ENCODE assay signal across 1 cellular context in the genomic region with DNA sequence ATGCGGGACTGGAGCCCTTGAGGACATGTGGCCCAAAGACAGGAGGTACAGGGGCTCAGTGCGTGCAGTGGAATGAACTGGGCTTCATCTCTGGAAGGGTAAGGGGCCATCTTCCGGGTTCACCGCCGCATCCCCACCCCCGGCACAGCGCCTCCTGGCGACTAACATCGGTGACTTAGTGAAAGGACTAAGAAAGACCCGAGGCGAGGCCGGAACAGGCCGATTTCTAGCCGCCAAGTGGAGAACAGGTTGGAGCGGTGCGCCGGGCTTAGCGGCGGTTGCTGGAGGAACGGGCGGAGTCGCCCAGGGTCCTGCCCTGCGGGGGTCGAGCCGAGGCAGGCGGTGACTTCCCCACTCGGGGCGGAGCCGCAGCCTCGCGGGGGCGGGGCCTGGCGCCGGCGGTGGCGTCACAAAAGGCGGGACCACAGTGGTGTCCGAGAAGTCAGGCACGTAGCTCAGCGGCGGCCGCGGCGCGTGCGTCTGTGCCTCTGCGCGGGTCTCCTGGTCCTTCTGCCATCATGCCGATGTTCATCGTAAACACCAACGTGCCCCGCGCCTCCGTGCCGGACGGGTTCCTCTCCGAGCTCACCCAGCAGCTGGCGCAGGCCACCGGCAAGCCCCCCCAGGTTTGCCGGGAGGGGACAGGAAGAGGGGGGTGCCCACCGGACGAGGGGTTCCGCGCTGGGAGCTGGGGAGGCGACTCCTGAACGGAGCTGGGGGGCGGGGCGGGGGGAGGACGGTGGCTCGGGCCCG.
TF ChIP-seq lines count a peak whose summit lies in the region.

A gene (plus strand): TSS at position 427 of the 753 bp plus-strand sequence. CDS start 92 bp downstream, at position 519.

TF ChIP-seq in WTC11, 78 proteins besides CTCF, POLR2A, EP300 and RAD21 (continued from another document and continues in another):
- TF ChIP-seq, protein P1, sequence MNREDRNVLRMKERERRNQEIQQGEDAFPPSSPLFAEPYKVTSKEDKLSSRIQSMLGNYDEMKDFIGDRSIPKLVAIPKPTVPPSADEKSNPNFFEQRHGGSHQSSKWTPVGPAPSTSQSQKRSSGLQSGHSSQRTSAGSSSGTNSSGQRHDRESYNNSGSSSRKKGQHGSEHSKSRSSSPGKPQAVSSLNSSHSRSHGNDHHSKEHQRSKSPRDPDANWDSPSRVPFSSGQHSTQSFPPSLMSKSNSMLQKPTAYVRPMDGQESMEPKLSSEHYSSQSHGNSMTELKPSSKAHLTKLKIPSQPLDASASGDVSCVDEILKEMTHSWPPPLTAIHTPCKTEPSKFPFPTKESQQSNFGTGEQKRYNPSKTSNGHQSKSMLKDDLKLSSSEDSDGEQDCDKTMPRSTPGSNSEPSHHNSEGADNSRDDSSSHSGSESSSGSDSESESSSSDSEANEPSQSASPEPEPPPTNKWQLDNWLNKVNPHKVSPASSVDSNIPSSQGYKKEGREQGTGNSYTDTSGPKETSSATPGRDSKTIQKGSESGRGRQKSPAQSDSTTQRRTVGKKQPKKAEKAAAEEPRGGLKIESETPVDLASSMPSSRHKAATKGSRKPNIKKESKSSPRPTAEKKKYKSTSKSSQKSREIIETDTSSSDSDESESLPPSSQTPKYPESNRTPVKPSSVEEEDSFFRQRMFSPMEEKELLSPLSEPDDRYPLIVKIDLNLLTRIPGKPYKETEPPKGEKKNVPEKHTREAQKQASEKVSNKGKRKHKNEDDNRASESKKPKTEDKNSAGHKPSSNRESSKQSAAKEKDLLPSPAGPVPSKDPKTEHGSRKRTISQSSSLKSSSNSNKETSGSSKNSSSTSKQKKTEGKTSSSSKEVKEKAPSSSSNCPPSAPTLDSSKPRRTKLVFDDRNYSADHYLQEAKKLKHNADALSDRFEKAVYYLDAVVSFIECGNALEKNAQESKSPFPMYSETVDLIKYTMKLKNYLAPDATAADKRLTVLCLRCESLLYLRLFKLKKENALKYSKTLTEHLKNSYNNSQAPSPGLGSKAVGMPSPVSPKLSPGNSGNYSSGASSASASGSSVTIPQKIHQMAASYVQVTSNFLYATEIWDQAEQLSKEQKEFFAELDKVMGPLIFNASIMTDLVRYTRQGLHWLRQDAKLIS (CRISPR knock-in tag; IDR thresholded peaks at IDR 0.05; ENCODE audit: borderline replicate concordance) = no peak
- TF ChIP-seq ZNF263 (CRISPR knock-in tag; IDR thresholded peaks at IDR 0.05; ENCODE audit: low read depth) = no peak
- no peak; the same call in 1 of the 2 replicates for TF ChIP-seq NFYB (CRISPR knock-in tag; conservative IDR thresholded peaks at IDR 0.05; ENCODE audit: low read depth)
- TF ChIP-seq, protein P2, sequence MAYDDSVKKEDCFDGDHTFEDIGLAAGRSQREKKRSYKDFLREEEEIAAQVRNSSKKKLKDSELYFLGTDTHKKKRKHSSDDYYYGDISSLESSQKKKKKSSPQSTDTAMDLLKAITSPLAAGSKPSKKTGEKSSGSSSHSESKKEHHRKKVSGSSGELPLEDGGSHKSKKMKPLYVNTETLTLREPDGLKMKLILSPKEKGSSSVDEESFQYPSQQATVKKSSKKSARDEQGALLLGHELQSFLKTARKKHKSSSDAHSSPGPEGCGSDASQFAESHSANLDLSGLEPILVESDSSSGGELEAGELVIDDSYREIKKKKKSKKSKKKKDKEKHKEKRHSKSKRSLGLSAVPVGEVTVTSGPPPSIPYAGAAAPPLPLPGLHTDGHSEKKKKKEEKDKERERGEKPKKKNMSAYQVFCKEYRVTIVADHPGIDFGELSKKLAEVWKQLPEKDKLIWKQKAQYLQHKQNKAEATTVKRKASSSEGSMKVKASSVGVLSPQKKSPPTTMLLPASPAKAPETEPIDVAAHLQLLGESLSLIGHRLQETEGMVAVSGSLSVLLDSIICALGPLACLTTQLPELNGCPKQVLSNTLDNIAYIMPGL (CRISPR knock-in tag; IDR thresholded peaks at IDR 0.05) = no peak
- TF ChIP-seq ZNF232 (CRISPR knock-in tag; IDR thresholded peaks at IDR 0.05) = peak; percentile 37; the same call in 1 of the 2 replicates
- 0 out of 2 replicates have a peak, but pooled peaks have one; percentile 59 for TF ChIP-seq ZNF138 (CRISPR knock-in tag; conservative IDR thresholded peaks at IDR 0.05)
- TF ChIP-seq, protein P3, sequence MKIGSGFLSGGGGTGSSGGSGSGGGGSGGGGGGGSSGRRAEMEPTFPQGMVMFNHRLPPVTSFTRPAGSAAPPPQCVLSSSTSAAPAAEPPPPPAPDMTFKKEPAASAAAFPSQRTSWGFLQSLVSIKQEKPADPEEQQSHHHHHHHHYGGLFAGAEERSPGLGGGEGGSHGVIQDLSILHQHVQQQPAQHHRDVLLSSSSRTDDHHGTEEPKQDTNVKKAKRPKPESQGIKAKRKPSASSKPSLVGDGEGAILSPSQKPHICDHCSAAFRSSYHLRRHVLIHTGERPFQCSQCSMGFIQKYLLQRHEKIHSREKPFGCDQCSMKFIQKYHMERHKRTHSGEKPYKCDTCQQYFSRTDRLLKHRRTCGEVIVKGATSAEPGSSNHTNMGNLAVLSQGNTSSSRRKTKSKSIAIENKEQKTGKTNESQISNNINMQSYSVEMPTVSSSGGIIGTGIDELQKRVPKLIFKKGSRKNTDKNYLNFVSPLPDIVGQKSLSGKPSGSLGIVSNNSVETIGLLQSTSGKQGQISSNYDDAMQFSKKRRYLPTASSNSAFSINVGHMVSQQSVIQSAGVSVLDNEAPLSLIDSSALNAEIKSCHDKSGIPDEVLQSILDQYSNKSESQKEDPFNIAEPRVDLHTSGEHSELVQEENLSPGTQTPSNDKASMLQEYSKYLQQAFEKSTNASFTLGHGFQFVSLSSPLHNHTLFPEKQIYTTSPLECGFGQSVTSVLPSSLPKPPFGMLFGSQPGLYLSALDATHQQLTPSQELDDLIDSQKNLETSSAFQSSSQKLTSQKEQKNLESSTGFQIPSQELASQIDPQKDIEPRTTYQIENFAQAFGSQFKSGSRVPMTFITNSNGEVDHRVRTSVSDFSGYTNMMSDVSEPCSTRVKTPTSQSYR (CRISPR knock-in tag; IDR thresholded peaks at IDR 0.05) = no peak
- TF ChIP-seq RELA (CRISPR knock-in tag; IDR thresholded peaks at IDR 0.05; ENCODE audit: borderline replicate concordance) = no peak
- no peak for TF ChIP-seq MXD4 (CRISPR knock-in tag; IDR thresholded peaks at IDR 0.05; ENCODE audit: borderline replicate concordance)
- TF ChIP-seq, protein P4, sequence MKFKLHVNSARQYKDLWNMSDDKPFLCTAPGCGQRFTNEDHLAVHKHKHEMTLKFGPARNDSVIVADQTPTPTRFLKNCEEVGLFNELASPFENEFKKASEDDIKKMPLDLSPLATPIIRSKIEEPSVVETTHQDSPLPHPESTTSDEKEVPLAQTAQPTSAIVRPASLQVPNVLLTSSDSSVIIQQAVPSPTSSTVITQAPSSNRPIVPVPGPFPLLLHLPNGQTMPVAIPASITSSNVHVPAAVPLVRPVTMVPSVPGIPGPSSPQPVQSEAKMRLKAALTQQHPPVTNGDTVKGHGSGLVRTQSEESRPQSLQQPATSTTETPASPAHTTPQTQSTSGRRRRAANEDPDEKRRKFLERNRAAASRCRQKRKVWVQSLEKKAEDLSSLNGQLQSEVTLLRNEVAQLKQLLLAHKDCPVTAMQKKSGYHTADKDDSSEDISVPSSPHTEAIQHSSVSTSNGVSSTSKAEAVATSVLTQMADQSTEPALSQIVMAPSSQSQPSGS (CRISPR knock-in tag; IDR thresholded peaks at IDR 0.05; ENCODE audit: borderline replicate concordance, low read depth) = no peak
- TF ChIP-seq, protein P5, sequence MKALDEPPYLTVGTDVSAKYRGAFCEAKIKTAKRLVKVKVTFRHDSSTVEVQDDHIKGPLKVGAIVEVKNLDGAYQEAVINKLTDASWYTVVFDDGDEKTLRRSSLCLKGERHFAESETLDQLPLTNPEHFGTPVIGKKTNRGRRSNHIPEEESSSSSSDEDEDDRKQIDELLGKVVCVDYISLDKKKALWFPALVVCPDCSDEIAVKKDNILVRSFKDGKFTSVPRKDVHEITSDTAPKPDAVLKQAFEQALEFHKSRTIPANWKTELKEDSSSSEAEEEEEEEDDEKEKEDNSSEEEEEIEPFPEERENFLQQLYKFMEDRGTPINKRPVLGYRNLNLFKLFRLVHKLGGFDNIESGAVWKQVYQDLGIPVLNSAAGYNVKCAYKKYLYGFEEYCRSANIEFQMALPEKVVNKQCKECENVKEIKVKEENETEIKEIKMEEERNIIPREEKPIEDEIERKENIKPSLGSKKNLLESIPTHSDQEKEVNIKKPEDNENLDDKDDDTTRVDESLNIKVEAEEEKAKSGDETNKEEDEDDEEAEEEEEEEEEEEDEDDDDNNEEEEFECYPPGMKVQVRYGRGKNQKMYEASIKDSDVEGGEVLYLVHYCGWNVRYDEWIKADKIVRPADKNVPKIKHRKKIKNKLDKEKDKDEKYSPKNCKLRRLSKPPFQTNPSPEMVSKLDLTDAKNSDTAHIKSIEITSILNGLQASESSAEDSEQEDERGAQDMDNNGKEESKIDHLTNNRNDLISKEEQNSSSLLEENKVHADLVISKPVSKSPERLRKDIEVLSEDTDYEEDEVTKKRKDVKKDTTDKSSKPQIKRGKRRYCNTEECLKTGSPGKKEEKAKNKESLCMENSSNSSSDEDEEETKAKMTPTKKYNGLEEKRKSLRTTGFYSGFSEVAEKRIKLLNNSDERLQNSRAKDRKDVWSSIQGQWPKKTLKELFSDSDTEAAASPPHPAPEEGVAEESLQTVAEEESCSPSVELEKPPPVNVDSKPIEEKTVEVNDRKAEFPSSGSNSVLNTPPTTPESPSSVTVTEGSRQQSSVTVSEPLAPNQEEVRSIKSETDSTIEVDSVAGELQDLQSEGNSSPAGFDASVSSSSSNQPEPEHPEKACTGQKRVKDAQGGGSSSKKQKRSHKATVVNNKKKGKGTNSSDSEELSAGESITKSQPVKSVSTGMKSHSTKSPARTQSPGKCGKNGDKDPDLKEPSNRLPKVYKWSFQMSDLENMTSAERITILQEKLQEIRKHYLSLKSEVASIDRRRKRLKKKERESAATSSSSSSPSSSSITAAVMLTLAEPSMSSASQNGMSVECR (CRISPR knock-in tag; IDR thresholded peaks at IDR 0.05; ENCODE audit: borderline replicate concordance) = peak; percentile 71; the same call in 1 of the 2 replicates
- no peak for TF ChIP-seq ZNF416 (CRISPR knock-in tag; IDR thresholded peaks at IDR 0.05)
- TF ChIP-seq ZNF219 (CRISPR knock-in tag; IDR thresholded peaks at IDR 0.05; ENCODE audit: borderline replicate concordance) = no peak; the same call in 1 of the 2 replicates
- TF ChIP-seq, protein P6, sequence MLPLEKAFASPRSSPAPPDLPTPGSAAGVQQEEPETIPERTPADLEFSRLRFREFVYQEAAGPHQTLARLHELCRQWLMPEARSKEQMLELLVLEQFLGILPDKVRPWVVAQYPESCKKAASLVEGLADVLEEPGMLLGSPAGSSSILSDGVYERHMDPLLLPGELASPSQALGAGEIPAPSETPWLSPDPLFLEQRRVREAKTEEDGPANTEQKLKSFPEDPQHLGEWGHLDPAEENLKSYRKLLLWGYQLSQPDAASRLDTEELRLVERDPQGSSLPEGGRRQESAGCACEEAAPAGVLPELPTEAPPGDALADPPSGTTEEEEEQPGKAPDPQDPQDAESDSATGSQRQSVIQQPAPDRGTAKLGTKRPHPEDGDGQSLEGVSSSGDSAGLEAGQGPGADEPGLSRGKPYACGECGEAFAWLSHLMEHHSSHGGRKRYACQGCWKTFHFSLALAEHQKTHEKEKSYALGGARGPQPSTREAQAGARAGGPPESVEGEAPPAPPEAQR (CRISPR knock-in tag; IDR thresholded peaks at IDR 0.05) = no peak
- TF ChIP-seq, protein P7, sequence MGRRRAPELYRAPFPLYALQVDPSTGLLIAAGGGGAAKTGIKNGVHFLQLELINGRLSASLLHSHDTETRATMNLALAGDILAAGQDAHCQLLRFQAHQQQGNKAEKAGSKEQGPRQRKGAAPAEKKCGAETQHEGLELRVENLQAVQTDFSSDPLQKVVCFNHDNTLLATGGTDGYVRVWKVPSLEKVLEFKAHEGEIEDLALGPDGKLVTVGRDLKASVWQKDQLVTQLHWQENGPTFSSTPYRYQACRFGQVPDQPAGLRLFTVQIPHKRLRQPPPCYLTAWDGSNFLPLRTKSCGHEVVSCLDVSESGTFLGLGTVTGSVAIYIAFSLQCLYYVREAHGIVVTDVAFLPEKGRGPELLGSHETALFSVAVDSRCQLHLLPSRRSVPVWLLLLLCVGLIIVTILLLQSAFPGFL (CRISPR knock-in tag; IDR thresholded peaks at IDR 0.05; ENCODE audit: borderline replicate concordance) = no peak
- TF ChIP-seq SP1 (CRISPR knock-in tag; conservative IDR thresholded peaks at IDR 0.05) = peak; percentile 91
- TF ChIP-seq NR3C1 (CRISPR knock-in tag; conservative IDR thresholded peaks at IDR 0.05; ENCODE audit: low read depth) = no peak
- no peak for TF ChIP-seq OVOL2 (CRISPR knock-in tag; IDR thresholded peaks at IDR 0.05; ENCODE audit: borderline replicate concordance)
- no peak for TF ChIP-seq GRHL2 (CRISPR knock-in tag; IDR thresholded peaks at IDR 0.05; ENCODE audit: insufficient replicate concordance, severe bottlenecking)
- TF ChIP-seq, protein P8, sequence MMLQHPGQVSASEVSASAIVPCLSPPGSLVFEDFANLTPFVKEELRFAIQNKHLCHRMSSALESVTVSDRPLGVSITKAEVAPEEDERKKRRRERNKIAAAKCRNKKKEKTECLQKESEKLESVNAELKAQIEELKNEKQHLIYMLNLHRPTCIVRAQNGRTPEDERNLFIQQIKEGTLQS (CRISPR knock-in tag; conservative IDR thresholded peaks at IDR 0.05) = no peak
- TF ChIP-seq, protein P9, sequence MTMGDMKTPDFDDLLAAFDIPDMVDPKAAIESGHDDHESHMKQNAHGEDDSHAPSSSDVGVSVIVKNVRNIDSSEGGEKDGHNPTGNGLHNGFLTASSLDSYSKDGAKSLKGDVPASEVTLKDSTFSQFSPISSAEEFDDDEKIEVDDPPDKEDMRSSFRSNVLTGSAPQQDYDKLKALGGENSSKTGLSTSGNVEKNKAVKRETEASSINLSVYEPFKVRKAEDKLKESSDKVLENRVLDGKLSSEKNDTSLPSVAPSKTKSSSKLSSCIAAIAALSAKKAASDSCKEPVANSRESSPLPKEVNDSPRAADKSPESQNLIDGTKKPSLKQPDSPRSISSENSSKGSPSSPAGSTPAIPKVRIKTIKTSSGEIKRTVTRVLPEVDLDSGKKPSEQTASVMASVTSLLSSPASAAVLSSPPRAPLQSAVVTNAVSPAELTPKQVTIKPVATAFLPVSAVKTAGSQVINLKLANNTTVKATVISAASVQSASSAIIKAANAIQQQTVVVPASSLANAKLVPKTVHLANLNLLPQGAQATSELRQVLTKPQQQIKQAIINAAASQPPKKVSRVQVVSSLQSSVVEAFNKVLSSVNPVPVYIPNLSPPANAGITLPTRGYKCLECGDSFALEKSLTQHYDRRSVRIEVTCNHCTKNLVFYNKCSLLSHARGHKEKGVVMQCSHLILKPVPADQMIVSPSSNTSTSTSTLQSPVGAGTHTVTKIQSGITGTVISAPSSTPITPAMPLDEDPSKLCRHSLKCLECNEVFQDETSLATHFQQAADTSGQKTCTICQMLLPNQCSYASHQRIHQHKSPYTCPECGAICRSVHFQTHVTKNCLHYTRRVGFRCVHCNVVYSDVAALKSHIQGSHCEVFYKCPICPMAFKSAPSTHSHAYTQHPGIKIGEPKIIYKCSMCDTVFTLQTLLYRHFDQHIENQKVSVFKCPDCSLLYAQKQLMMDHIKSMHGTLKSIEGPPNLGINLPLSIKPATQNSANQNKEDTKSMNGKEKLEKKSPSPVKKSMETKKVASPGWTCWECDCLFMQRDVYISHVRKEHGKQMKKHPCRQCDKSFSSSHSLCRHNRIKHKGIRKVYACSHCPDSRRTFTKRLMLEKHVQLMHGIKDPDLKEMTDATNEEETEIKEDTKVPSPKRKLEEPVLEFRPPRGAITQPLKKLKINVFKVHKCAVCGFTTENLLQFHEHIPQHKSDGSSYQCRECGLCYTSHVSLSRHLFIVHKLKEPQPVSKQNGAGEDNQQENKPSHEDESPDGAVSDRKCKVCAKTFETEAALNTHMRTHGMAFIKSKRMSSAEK (CRISPR knock-in tag; IDR thresholded peaks at IDR 0.05; ENCODE audit: borderline replicate concordance) = no peak
- no peak for TF ChIP-seq HMGA2 (CRISPR knock-in tag; IDR thresholded peaks at IDR 0.05)
